In genomic region chr17:45241315-45242011, GRCh38 we compare ENCODE assay signal across 9 cellular contexts. TPM values are rescaled to one million over a fixed set of nuclear protein-coding genes. Genes with fewer than 3 reads are reported as not detected.
DNase-seq lines count a peak whose midpoint lies in the region; FAIRE-seq and TF ChIP-seq lines count a peak whose summit lies in the region.
"Had no signal": no experiment of that assay in that cellular context is flagged by ENCODE, and none has a peak within 500 bp of the region (broad histone marks: within the 10 kb centered on the region; RNA-seq: fewer than 3 reads in every experiment).

No MANE protein-coding gene starts in this region.

- intact Hi-C loops in activated naive CD4-positive, alpha-beta T cell treated with anti-CD3 and anti-CD28 coated beads for 36 hours (cut with micrococcal nuclease), result no loop called here

- no peak overlapping the region for H3K4me3 Mint-ChIP-seq in activated naive CD4-positive, alpha-beta T cell treated with anti-CD3 and anti-CD28 coated beads for 36 hours
- H3K4me3 Mint-ChIP-seq in activated naive CD4-positive, alpha-beta T cell treated with anti-CD3 and anti-CD28 coated beads, Interleukin-2, amount 10 ng/mL, durations not matched to agents 7 days and 5 days, result no peak overlapping the region
- peak overlapping the region; percentile 86 for H3K4me3 Mint-ChIP-seq in type B pancreatic cell

- DNase-seq in activated naive CD4-positive, alpha-beta T cell treated with anti-CD3 and anti-CD28 coated beads for 36 hours, result no peak
- DNase-seq in activated naive CD4-positive, alpha-beta T cell treated with anti-CD3 and anti-CD28 coated beads, Interleukin-2, amount 10 ng/mL, durations not matched to agents 7 days and 5 days, result no peak
- DNase-seq in bronchial epithelial cell (ENCODE audit: low read depth) (no peak), type B pancreatic cell (ENCODE audit: extremely low spot score, unreplicated experiment) (no peak), NOMO-1 treated with DMSO at 0.1 percent for 48 hours (lab: John Stamatoyannopoulos, UW; ENCODE audit: unreplicated experiment) (no peak), A172 (ENCODE audit: low spot score) (no peak), GM19238 (ENCODE audit: insufficient read length, low spot score) (no peak)

- TF ChIP-seq CTCF in bronchial epithelial cell (IDR thresholded peaks at IDR 0.05; ENCODE audit: insufficient read depth, low read length, severe bottlenecking) (no peak), type B pancreatic cell (conservative IDR thresholded peaks at IDR 0.05) (no peak)

- no peak for FAIRE-seq in bronchial epithelial cell (lab: Jason Lieb, UNC)

- no peaks in the 10 kb centered on the region for H3K27me3 ChIP-seq in bronchial epithelial cell (ENCODE audit: control insufficient read depth, insufficient read depth, low read length)
- H3K27me3 ChIP-seq in layer of hippocampus (ENCODE audit: control insufficient read depth, insufficient read depth, low read length), result peaks cover 10% of the 10 kb centered on the region
- H3K27me3 ChIP-seq: ovary had no signal

- peak overlapping the region; percentile 35 for H3K4me3 ChIP-seq in bronchial epithelial cell (ENCODE audit: low read depth, low read length)
- H3K4me3 ChIP-seq: ovary had no signal

- H3K27ac Mint-ChIP-seq in activated naive CD4-positive, alpha-beta T cell treated with anti-CD3 and anti-CD28 coated beads for 36 hours, result peak overlapping the region; percentile 21
- no peak overlapping the region for H3K27ac Mint-ChIP-seq in activated naive CD4-positive, alpha-beta T cell treated with anti-CD3 and anti-CD28 coated beads, Interleukin-2, amount 10 ng/mL, durations not matched to agents 7 days and 5 days
- peak overlapping the region; percentile 75 for H3K27ac Mint-ChIP-seq in type B pancreatic cell

- H3K4me1 Mint-ChIP-seq in activated naive CD4-positive, alpha-beta T cell treated with anti-CD3 and anti-CD28 coated beads for 36 hours (ENCODE audit: low read depth), result peaks cover 14% of the 10 kb centered on the region
- peaks cover 32% of the 10 kb centered on the region for H3K4me1 Mint-ChIP-seq in activated naive CD4-positive, alpha-beta T cell treated with anti-CD3 and anti-CD28 coated beads, Interleukin-2, amount 10 ng/mL, durations not matched to agents 7 days and 5 days
- peaks cover 2% of the 10 kb centered on the region for H3K4me1 Mint-ChIP-seq in type B pancreatic cell (ENCODE audit: unreplicated experiment)

- H3K27me3 Mint-ChIP-seq in activated naive CD4-positive, alpha-beta T cell treated with anti-CD3 and anti-CD28 coated beads for 36 hours (ENCODE audit: low read depth), result no peaks in the 10 kb centered on the region
- H3K27me3 Mint-ChIP-seq in activated naive CD4-positive, alpha-beta T cell treated with anti-CD3 and anti-CD28 coated beads, Interleukin-2, amount 10 ng/mL, durations not matched to agents 7 days and 5 days, result no peaks in the 10 kb centered on the region
- H3K27me3 Mint-ChIP-seq in type B pancreatic cell, result peaks cover 50% of the 10 kb centered on the region

- no peaks in the 10 kb centered on the region for H3K36me3 ChIP-seq in bronchial epithelial cell (ENCODE audit: control insufficient read depth, insufficient read depth, low read length)
- H3K36me3 ChIP-seq: ovary had no signal

- no peaks in the 10 kb centered on the region for H3K9me3 Mint-ChIP-seq in activated naive CD4-positive, alpha-beta T cell treated with anti-CD3 and anti-CD28 coated beads for 36 hours
- no peaks in the 10 kb centered on the region for H3K9me3 Mint-ChIP-seq in activated naive CD4-positive, alpha-beta T cell treated with anti-CD3 and anti-CD28 coated beads, Interleukin-2, amount 10 ng/mL, durations not matched to agents 7 days and 5 days
- no peaks in the 10 kb centered on the region for H3K9me3 Mint-ChIP-seq in type B pancreatic cell

- CTCF ChIA-PET in activated naive CD4-positive, alpha-beta T cell treated with anti-CD3 and anti-CD28 coated beads for 36 hours (lab: Charles Lee), result interaction anchor here (0.9 kb wide), 2 partner anchors 22 to 44 kb away, joined by 3 read pairs; no protein-coding TSS in a partner anchor
- CTCF ChIA-PET in activated naive CD4-positive, alpha-beta T cell treated with anti-CD3 and anti-CD28 coated beads, Interleukin-2, amount 10 ng/mL, durations not matched to agents 7 days and 5 days (lab: Charles Lee), result interaction anchor here (3.8 kb wide), 1 partner anchor 22 kb away, joined by 21 read pairs; no protein-coding TSS in a partner anchor

- peaks cover 48% of the 10 kb centered on the region for H3K36me3 Mint-ChIP-seq in activated naive CD4-positive, alpha-beta T cell treated with anti-CD3 and anti-CD28 coated beads for 36 hours (ENCODE audit: low read depth)
- H3K36me3 Mint-ChIP-seq in activated naive CD4-positive, alpha-beta T cell treated with anti-CD3 and anti-CD28 coated beads, Interleukin-2, amount 10 ng/mL, durations not matched to agents 7 days and 5 days, result peaks cover 71% of the 10 kb centered on the region
- H3K36me3 Mint-ChIP-seq in type B pancreatic cell, result no peaks in the 10 kb centered on the region

- H3K27ac ChIP-seq in layer of hippocampus (ENCODE audit: low read depth, low read length), result peak overlapping the region; percentile 38
- H3K27ac ChIP-seq: ovary had no signal

RNA-seq across cellular contexts. Expression of gene FMNL1, which starts 19.8 kb away (rescaled TPM):
- 100 to 1,000 TPM; 228 to 242 TPM for total RNA-seq in activated naive CD4-positive, alpha-beta T cell treated with anti-CD3 and anti-CD28 coated beads for 36 hours
- total RNA-seq in bronchial epithelial cell (0.53 and 2.0 TPM in 2 replicates), type B pancreatic cell (ENCODE audit: low replicate concordance) (1.9 and 6.0 TPM in 2 replicates)
- 36.3 and 44.8 TPM in 2 replicates for total RNA-seq in A172 (2014; rRNA removed; shearing (Covaris generic))

RNA-seq across cellular contexts. Expression of gene SPATA32, which starts 20.4 kb away (rescaled TPM):
- under 1 TPM in 1 of 2 experiments, not detected in 1; 0.12 TPM for total RNA-seq in activated naive CD4-positive, alpha-beta T cell treated with anti-CD3 and anti-CD28 coated beads for 36 hours
- total RNA-seq in bronchial epithelial cell (under 0.01 TPM in 1 of 2 replicates, not detected in the other), type B pancreatic cell (ENCODE audit: low replicate concordance) (not detected in 2 replicates)
- total RNA-seq in A172 (2014; rRNA removed; shearing (Covaris generic)), result not detected in 2 replicates
